In the genomic region with DNA sequence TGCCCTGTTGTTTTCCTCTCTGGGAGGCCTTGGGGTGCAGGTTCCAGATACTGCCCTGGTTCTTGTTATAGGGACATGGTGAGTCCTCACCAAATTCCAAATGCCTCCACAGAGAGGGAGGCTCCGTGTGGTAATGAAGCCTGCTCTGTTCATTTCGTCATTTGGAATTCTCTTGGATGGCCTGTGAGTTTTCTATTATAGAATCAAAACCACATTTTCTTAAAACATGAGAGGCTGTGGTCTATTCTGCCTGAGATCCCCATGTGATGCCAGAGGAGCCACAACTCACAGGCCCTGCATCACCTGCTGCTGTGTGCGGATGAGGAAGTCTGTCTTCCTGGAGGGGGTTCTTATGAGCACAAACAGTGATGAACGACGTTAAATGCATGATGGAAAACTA, we compare ENCODE assay signal across 22 cellular contexts.
DNase-seq lines count a peak whose midpoint lies in the region; ATAC-seq and TF ChIP-seq lines count a peak whose summit lies in the region.
"Had no signal": no experiment of that assay in that cellular context is flagged by ENCODE, and none has a peak within 500 bp of the region (broad histone marks: within the 10 kb centered on the region; RNA-seq: fewer than 3 reads in every experiment).

No MANE protein-coding gene starts in this region.

- H3K79me2 ChIP-seq in GM23248 (ENCODE audit: insufficient read depth) = no peaks in the 10 kb centered on the region

- TF ChIP-seq POLR2A in vagina (IDR thresholded peaks at IDR 0.05) = no peak

- H3K4me3 ChIP-seq in AG10803 (ENCODE audit: low read length) (no peak overlapping the region), GM23248 (no peak overlapping the region), vagina (no peak overlapping the region)

- intact Hi-C loops in vagina (cut with DNase I) = no loop called here

- H3F3A ChIP-seq in GM23248 (ENCODE audit: insufficient read depth) = no peaks in the 10 kb centered on the region

- no peaks in the 10 kb centered on the region for H3K9me3 ChIP-seq in GM23248 (ENCODE audit: low read depth)
- no peaks in the 10 kb centered on the region for H3K9me3 ChIP-seq in vagina

- peak overlapping the region; percentile 60 for H2AFZ ChIP-seq in GM23248

- H3K36me3 ChIP-seq in GM23248 (ENCODE audit: low read depth) = no peaks in the 10 kb centered on the region
- no peaks in the 10 kb centered on the region for H3K36me3 ChIP-seq in vagina

- no peak overlapping the region for H3K9ac ChIP-seq in GM23248

- in situ Hi-C loops in GM23248 (cut with MboI) = no loop called here

- H3K4me2 ChIP-seq in GM23248 (ENCODE audit: unreplicated experiment) = no peak overlapping the region

- H3K9me2 ChIP-seq in GM23248 (ENCODE audit: insufficient read depth) = no peaks in the 10 kb centered on the region

- TF ChIP-seq CTCF in AG10803 (conservative IDR thresholded peaks at IDR 0.05; ENCODE audit: low read length) = no peak
- no peak for TF ChIP-seq CTCF in vagina (IDR thresholded peaks at IDR 0.05)

- no peaks in the 10 kb centered on the region for H3K27me3 ChIP-seq in GM23248 (replicated peaks; ENCODE audit: insufficient read depth)
- no peaks in the 10 kb centered on the region for H3K27me3 ChIP-seq in vagina

- ATAC-seq in left lobe of liver = no peak
- ATAC-seq: HCT116, SK-N-SH treated with all-trans-retinoic acid at 6 μM for 48 hours had no signal

- H4K20me1 ChIP-seq in GM23248 (ENCODE audit: insufficient read depth) = no peaks in the 10 kb centered on the region

- WGBS in GM23248 (ENCODE audit: low coverage in 1 of 2, low lambda C conversion rate in 2 of 2, missing lambda C conversion rate in 2 of 2), 2 experiments = 16 to 20% methylated on average over 5 of the region's 5 CpGs

- no peak overlapping the region for H3K27ac ChIP-seq in GM23248
- H3K27ac ChIP-seq in vagina = peak overlapping the region; percentile 20

- H3K4me1 ChIP-seq in GM23248 (ENCODE audit: insufficient read depth) (peaks cover 8% of the 10 kb centered on the region), vagina (no peaks in the 10 kb centered on the region)

- DNase-seq in AG10803 (ENCODE audit: low read depth) = peak; percentile 87
- peak; percentile 51 for DNase-seq in GM23248
- DNase-seq in fibroblast of gingiva (ENCODE audit: low read depth) = peak; percentile 36
- DNase-seq in vagina (ENCODE audit: extremely low spot score in 2 of 2) = no peak
- DNase-seq in HUDEP-2 (lab: John Stamatoyannopoulos, UW; ENCODE audit: unreplicated experiment in 76 of 76) = no peak
- DNase-seq in left lobe of liver (ENCODE audit: low spot score) = no peak
- no peak for DNase-seq in SHP77 (lab: John Stamatoyannopoulos, UW)
- DNase-seq: CD4-positive, alpha-beta T cell; COR-L47; DMS53; EL; GDM1; NCI-H1092; NCI-H1417 treated with DMSO at 0.1 percent for 48 hours; NCI-H1694 treated with DMSO at 0.1 percent for 48 hours; NCI-H2081 treated with DMSO at 0.1 percent for 48 hours; NCI-H2171; NCI-H345; NCI-H510A treated with DMSO at 0.1 percent for 48 hours; NCI-H774 had no signal

Comparison
In these comparisons a context has a peak if more than half of its experiments do, and no peak if none do; other contexts are left out.
1. DNase-seq: peak in AG10803 (single experiment), GM23248 (single experiment) and fibroblast of gingiva (single experiment); none in vagina (0 of 2), HUDEP-2 (0 of 76), left lobe of liver (single experiment) and SHP77 (0 of 2).